In genomic region chr14:35406811-35407630, GRCh38 we compare ENCODE assay signal across 9 cellular contexts. TPM values are rescaled to one million over a fixed set of nuclear protein-coding genes. Genes with fewer than 3 reads are reported as not detected.
A peak's percentile ranks its signal among the peaks of the same experiment; 100 is the strongest.
DNase-seq lines count a peak whose midpoint lies in the region; ATAC-seq and TF ChIP-seq lines count a peak whose summit lies in the region.
"Had no signal": no experiment of that assay in that cellular context is flagged by ENCODE, and none has a peak within 500 bp of the region (broad histone marks: within the 10 kb centered on the region; RNA-seq: fewer than 3 reads in every experiment).

No MANE protein-coding gene starts in this region.

- DNase-seq in BE2C (no peak), NCI-H2196 (lab: John Stamatoyannopoulos, UW; ENCODE audit: unreplicated experiment) (peak; percentile 70), iPS-NIHi11 (ENCODE audit: low spot score) (peak; percentile 66)
- no peak for DNase-seq in stimulated activated CD4-positive, alpha-beta T cell treated with anti-CD3 and anti-CD28 coated beads, Interleukin-4, amount 100 ng/mL, for 24 hours

- H3K27me3 Mint-ChIP-seq in activated T-helper 17 cell treated with anti-CD3 and anti-CD28 coated beads, Interleukin-2, amount 50 U/mL, for 72 hours = no peaks in the 10 kb centered on the region
- H3K27me3 Mint-ChIP-seq: naive thymus-derived CD8-positive, alpha-beta T cell had no signal

- peak overlapping the region; percentile 97 for H3K4me3 Mint-ChIP-seq in activated T-helper 17 cell treated with anti-CD3 and anti-CD28 coated beads, Interleukin-2, amount 50 U/mL, for 72 hours

- no peak for TF ChIP-seq POLR2A in GM18505 (IDR thresholded peaks at IDR 0.05; ENCODE audit: borderline replicate concordance, extremely low read depth, insufficient read depth, insufficient read length)

- H3K9me3 Mint-ChIP-seq in activated T-helper 17 cell treated with anti-CD3 and anti-CD28 coated beads, Interleukin-2, amount 50 U/mL, for 72 hours = no peaks in the 10 kb centered on the region
- H3K9me3 Mint-ChIP-seq: naive thymus-derived CD8-positive, alpha-beta T cell had no signal

- H3K9ac ChIP-seq in stomach smooth muscle (ENCODE audit: low read length in 2 of 2) = no peak overlapping the region

- no peaks in the 10 kb centered on the region for H3K9me3 ChIP-seq in BE2C
- no peaks in the 10 kb centered on the region for H3K9me3 ChIP-seq in stomach smooth muscle (ENCODE audit: control insufficient read depth in 2 of 2, low read length in 2 of 2)

- TF ChIP-seq CTCF in BE2C (IDR thresholded peaks at IDR 0.05; ENCODE audit: low read depth, low read length) (peak; percentile 84), GM12875 (IDR thresholded peaks at IDR 0.05; ENCODE audit: borderline replicate concordance, insufficient read depth, low read depth, low read length) (peak; percentile 58)

- H3K4me1 Mint-ChIP-seq in activated T-helper 17 cell treated with anti-CD3 and anti-CD28 coated beads, Interleukin-2, amount 50 U/mL, for 72 hours = peaks cover 19% of the 10 kb centered on the region

- H3K27me3 ChIP-seq in BE2C = no peaks in the 10 kb centered on the region
- H3K27me3 ChIP-seq in stomach smooth muscle (ENCODE audit: control insufficient read depth in 1 of 2, insufficient read depth in 2 of 2, low read length in 2 of 2) = no peaks in the 10 kb centered on the region

- H3K4me3 ChIP-seq in BE2C (ENCODE audit: low read depth, low read length) = no peak overlapping the region
- H3K4me3 ChIP-seq in GM12875 (ENCODE audit: low read depth, low read length) = no peak overlapping the region
- H3K4me3 ChIP-seq in stomach smooth muscle (ENCODE audit: low read length in 2 of 2) = no peak overlapping the region

- peaks cover 15% of the 10 kb centered on the region for H3K4me1 ChIP-seq in BE2C
- H3K4me1 ChIP-seq in stomach smooth muscle (ENCODE audit: control insufficient read depth, insufficient read depth, low read length) = peaks cover 27% of the 10 kb centered on the region

- H3K27ac Mint-ChIP-seq in activated T-helper 17 cell treated with anti-CD3 and anti-CD28 coated beads, Interleukin-2, amount 50 U/mL, for 72 hours = no peak overlapping the region

- H3K27ac ChIP-seq in stomach smooth muscle (ENCODE audit: low read length) = peak overlapping the region; percentile 98

- H3K36me3 Mint-ChIP-seq in activated T-helper 17 cell treated with anti-CD3 and anti-CD28 coated beads, Interleukin-2, amount 50 U/mL, for 72 hours (ENCODE audit: low read depth) = peaks cover 31% of the 10 kb centered on the region

- ATAC-seq in activated T-helper 17 cell treated with anti-CD3 and anti-CD28 coated beads, Interleukin-2, amount 50 U/mL, for 72 hours (replicated peaks) = no peak
- ATAC-seq in GM18505 (IDR thresholded peaks at IDR 0.05; ENCODE audit: unreplicated experiment) = no peak
- ATAC-seq: naive thymus-derived CD8-positive, alpha-beta T cell had no signal

- H3K36me3 ChIP-seq in BE2C (peaks cover 17% of the 10 kb centered on the region), stomach smooth muscle (ENCODE audit: control insufficient read depth in 2 of 2, insufficient read depth in 2 of 2, low read length in 2 of 2) (peaks cover 16 to 17% of the 10 kb centered on the region in 2 donors)

RNA-seq across cellular contexts. Expression of gene NFKBIA, which starts 2.5 kb away (rescaled TPM):
- polyA plus RNA-seq in BE2C (2012; ENCODE audit: insufficient read depth, insufficient read length, low read depth) = 111 TPM
- 100 to 1,000 TPM; 299 to 554 TPM for total RNA-seq in activated T-helper 17 cell treated with anti-CD3 and anti-CD28 coated beads, Interleukin-2, amount 50 U/mL, for 72 hours

Comparison
In these comparisons a context has a peak if more than half of its experiments do, and no peak if none do; other contexts are left out.
1. DNase-seq: peak in NCI-H2196 (single experiment) and iPS-NIHi11 (single experiment); none in BE2C (single experiment) and stimulated activated CD4-positive, alpha-beta T cell treated with anti-CD3 and anti-CD28 coated beads, Interleukin-4, amount 100 ng/mL, for 24 hours (single experiment).